In genomic region chr4:109127866-109128265, GRCh38 we compare ENCODE assay signal across 19 cellular contexts.
DNase-seq lines count a peak whose midpoint lies in the region; ATAC-seq, FAIRE-seq and TF ChIP-seq lines count a peak whose summit lies in the region.
"Had no signal": no experiment of that assay in that cellular context is flagged by ENCODE, and none has a peak within 500 bp of the region (broad histone marks: within the 10 kb centered on the region; RNA-seq: fewer than 3 reads in every experiment).

No MANE protein-coding gene starts in this region.

- H4K20me1 ChIP-seq in GM23338 (replicated peaks; ENCODE audit: insufficient read depth) = no peaks in the 10 kb centered on the region
- no peaks in the 10 kb centered on the region for H4K20me1 ChIP-seq in Loucy (ENCODE audit: insufficient read depth, low read length, poor library complexity, severe bottlenecking)

- H3K18ac ChIP-seq in mesendoderm (ENCODE audit: low read length) = peak overlapping the region; percentile 87

- H3K79me1 ChIP-seq in mesendoderm (ENCODE audit: low read length) = no peaks in the 10 kb centered on the region

- no peak overlapping the region for H3K4me2 ChIP-seq in GM23338
- H3K4me2 ChIP-seq in Loucy (ENCODE audit: low read depth, low read length, poor library complexity, severe bottlenecking) = no peak overlapping the region
- no peak overlapping the region for H3K4me2 ChIP-seq in mesendoderm (ENCODE audit: low read length)
- H3K4me2 ChIP-seq: A549 had no signal

- no peaks in the 10 kb centered on the region for H3K9me3 ChIP-seq in Loucy (ENCODE audit: insufficient read depth, low read depth, low read length)
- H3K9me3 ChIP-seq: A549, Caco-2 had no signal

- H3K36me3 Mint-ChIP-seq in GM23338 (ENCODE audit: low read depth) = no peaks in the 10 kb centered on the region

- no peak overlapping the region for H2BK5ac ChIP-seq in mesendoderm (ENCODE audit: low read length)

- H3K4me1 Mint-ChIP-seq in GM23338 = peaks cover 18% of the 10 kb centered on the region

- H3K9ac ChIP-seq in Loucy (ENCODE audit: low read depth, low read length, poor library complexity, severe bottlenecking) = no peak overlapping the region
- no peak overlapping the region for H3K9ac ChIP-seq in mesendoderm (ENCODE audit: low read length)

- no peak overlapping the region for H4K5ac ChIP-seq in mesendoderm (ENCODE audit: low read length)

- no CpG with 5 or more reads among the region's 2 CpGs for WGBS in mesendoderm (ENCODE audit: extremely low coverage, insufficient coverage, low lambda C conversion rate)

- H3K9me2 ChIP-seq in GM23338 (ENCODE audit: insufficient read depth) (no peaks in the 10 kb centered on the region), Loucy (replicated peaks; ENCODE audit: low read depth, low read length) (no peaks in the 10 kb centered on the region)

- H3K9me3 Mint-ChIP-seq in GM23338 = no peaks in the 10 kb centered on the region
- H3K9me3 Mint-ChIP-seq: CD4-positive, alpha-beta T cell; HFFc6 had no signal

- ATAC-seq in GM23338 = peak; percentile 61
- no peak for ATAC-seq in HG03442 (IDR thresholded peaks at IDR 0.05; ENCODE audit: unreplicated experiment)
- no peak for ATAC-seq in HG02678 (IDR thresholded peaks at IDR 0.05; ENCODE audit: unreplicated experiment)
- ATAC-seq: A549, HCT116 had no signal

- H3K4ac ChIP-seq in mesendoderm (ENCODE audit: low read depth, low read length) = no peak overlapping the region

- H3K23ac ChIP-seq in mesendoderm (ENCODE audit: low read length) = no peak overlapping the region

- H2AFZ ChIP-seq in GM23338 (no peak overlapping the region), Loucy (ENCODE audit: low read length) (peak overlapping the region; percentile 33; the same call in 1 of the 2 replicates)

- peak overlapping the region; percentile 65 for H2BK15ac ChIP-seq in mesendoderm (replicated peaks; ENCODE audit: low read depth)

- peak overlapping the region; percentile 15; the same call in 1 of the 2 replicates for H3K27ac Mint-ChIP-seq in GM23338
- H3K27ac Mint-ChIP-seq: CD4-positive, alpha-beta T cell; HFFc6 had no signal

- H4K8ac ChIP-seq in mesendoderm (ENCODE audit: low read depth, low read length) = no peak overlapping the region

- no peaks in the 10 kb centered on the region for H3K27me3 Mint-ChIP-seq in GM23338 (ENCODE audit: insufficient read depth, low read depth, poor library complexity)

- no peaks in the 10 kb centered on the region for H3F3A ChIP-seq in GM23338 (replicated peaks; ENCODE audit: low read depth)
- H3F3A ChIP-seq in Loucy (ENCODE audit: low read depth) = no peaks in the 10 kb centered on the region

- no peak overlapping the region for H3K4me3 Mint-ChIP-seq in GM23338
- H3K4me3 Mint-ChIP-seq: CD4-positive, alpha-beta T cell; HFFc6 had no signal

- H3K79me2 ChIP-seq in GM23338 (replicated peaks; ENCODE audit: insufficient read depth) (no peaks in the 10 kb centered on the region), Loucy (ENCODE audit: insufficient read depth, low read length) (no peaks in the 10 kb centered on the region), mesendoderm (ENCODE audit: control insufficient read depth, insufficient read depth, low read length) (no peaks in the 10 kb centered on the region)

- no peak overlapping the region for H3K4me3 ChIP-seq in GM23338
- H3K4me3 ChIP-seq in Loucy (ENCODE audit: low read length, poor library complexity, severe bottlenecking) = no peak overlapping the region
- H3K4me3 ChIP-seq in mesendoderm (ENCODE audit: low read length) = no peak overlapping the region
- H3K4me3 ChIP-seq: A549 had no signal

- H2AK5ac ChIP-seq in mesendoderm (ENCODE audit: low read length) = no peak overlapping the region

- H3K36me3 ChIP-seq in GM23338 (ENCODE audit: insufficient read depth) = no peaks in the 10 kb centered on the region
- no peaks in the 10 kb centered on the region for H3K36me3 ChIP-seq in Loucy (ENCODE audit: insufficient read depth, low read length)
- no peaks in the 10 kb centered on the region for H3K36me3 ChIP-seq in mesendoderm (ENCODE audit: control insufficient read depth, insufficient read depth, low read length)

- TF ChIP-seq CTCF in GM23338 (conservative IDR thresholded peaks at IDR 0.05; ENCODE audit: low read depth in 2 of 2) (no peak), Loucy (conservative IDR thresholded peaks at IDR 0.05; ENCODE audit: low read length) (no peak), D721Med (IDR thresholded peaks at IDR 0.05; ENCODE audit: insufficient read depth, missing control alignments) (no peak)

- no peaks in the 10 kb centered on the region for H3K4me1 ChIP-seq in GM23338 (ENCODE audit: insufficient read depth)
- peaks cover 8% of the 10 kb centered on the region for H3K4me1 ChIP-seq in Loucy (ENCODE audit: insufficient read depth, low read length, poor library complexity, severe bottlenecking)
- H3K4me1 ChIP-seq in mesendoderm (ENCODE audit: control insufficient read depth, low read depth, low read length) = peaks cover 4% of the 10 kb centered on the region
- H3K4me1 ChIP-seq: A549, Caco-2 had no signal

- H2BK120ac ChIP-seq in mesendoderm (ENCODE audit: low read depth, low read length) = no peak overlapping the region

- DNase-seq in GM23338 (ENCODE audit: low spot score) (peak; percentile 29), dermis blood vessel endothelial cell (peak; percentile 2), mesendoderm (peak; percentile 76), D721Med (ENCODE audit: insufficient read length, low spot score) (no peak)
- DNase-seq: AML-193; Caco-2; CD4-positive, alpha-beta T cell; DMS153; DMS79; GF-D8; HFFc6 had no signal

- FAIRE-seq in D721Med (lab: Jason Lieb, UNC) = no peak
- FAIRE-seq: A549, GM19239 had no signal

- no peaks in the 10 kb centered on the region for H3K27me3 ChIP-seq in GM23338 (ENCODE audit: insufficient read depth)
- no peaks in the 10 kb centered on the region for H3K27me3 ChIP-seq in Loucy (ENCODE audit: insufficient read depth, low read length, poor library complexity, severe bottlenecking)
- H3K27me3 ChIP-seq in mesendoderm (ENCODE audit: insufficient read depth, low read length, poor library complexity) = no peaks in the 10 kb centered on the region

- H3K56ac ChIP-seq in mesendoderm (ENCODE audit: low read length) = no peak overlapping the region

- H3K27ac ChIP-seq in GM23338 (ENCODE audit: low read depth) (no peak overlapping the region), mesendoderm (ENCODE audit: low read depth, low read length) (peak overlapping the region; percentile 10)
- H3K27ac ChIP-seq: 22Rv1, A549, C4-2B had no signal

TF ChIP-seq in GM23338, 12 proteins besides CTCF, POLR2A, EP300 and RAD21 (continues in another document):
- TF ChIP-seq REST (IDR thresholded peaks at IDR 0.05; ENCODE audit: unreplicated experiment) (no peak), ETS1 (IDR thresholded peaks at IDR 0.05) (no peak), ZNF331 (CRISPR knock-in tag; IDR thresholded peaks at IDR 0.05; ENCODE audit: low read depth) (no peak)
